9 cellular contexts compared by ENCODE assay signal in the genomic region with DNA sequence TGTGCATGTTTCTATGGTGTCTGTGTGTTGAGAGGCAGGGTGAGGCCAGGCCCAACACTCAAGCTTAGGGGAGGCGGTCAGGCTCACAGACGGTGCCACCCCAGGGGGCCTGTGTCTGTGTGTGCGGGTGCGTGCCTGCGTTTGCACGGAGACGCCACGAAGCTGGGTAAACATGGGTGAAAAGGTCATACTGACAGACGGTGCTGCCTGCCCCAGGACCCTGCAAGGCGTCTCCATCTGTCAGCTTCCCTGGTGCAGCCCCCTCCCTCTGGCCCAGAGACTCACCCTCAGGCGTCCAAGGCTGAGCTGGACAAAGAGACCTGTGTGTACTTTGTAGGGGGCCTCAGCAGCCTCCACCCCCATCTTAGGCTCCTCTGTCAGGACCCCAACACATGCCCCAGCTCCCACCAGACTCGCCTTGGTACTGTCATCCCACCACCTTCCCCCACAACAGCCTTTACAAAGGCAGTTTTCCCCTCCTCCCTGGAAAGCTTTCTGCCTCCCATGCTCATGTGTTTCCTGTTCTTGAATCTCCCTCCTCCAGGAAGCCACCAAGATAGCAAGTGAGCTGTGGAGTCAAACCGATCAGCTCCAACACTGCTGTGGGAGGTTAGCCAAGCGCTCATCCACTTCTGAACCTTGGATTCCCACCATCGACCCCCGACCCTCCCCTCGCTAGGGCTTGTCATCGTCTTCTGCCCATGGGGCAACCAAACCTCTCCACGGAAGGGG. TPM values are rescaled to one million over a fixed set of nuclear protein-coding genes. Genes with fewer than 3 reads are reported as not detected.
DNase-seq lines count a peak whose midpoint lies in the region; ATAC-seq and TF ChIP-seq lines count a peak whose summit lies in the region.
"Had no signal": no experiment of that assay in that cellular context is flagged by ENCODE, and none has a peak within 500 bp of the region (broad histone marks: within the 10 kb centered on the region; RNA-seq: fewer than 3 reads in every experiment).

No MANE protein-coding gene starts in this region.

- CTCF ChIA-PET in activated naive CD4-positive, alpha-beta T cell treated with anti-CD3 and anti-CD28 coated beads, Interleukin-2, amount 10 ng/mL, durations not matched to agents 7 days and 5 days (lab: Charles Lee): interaction anchor here (1.0 to 1.3 kb wide), 2 partner anchors 11 to 370 kb away, joined by 3 read pairs; no protein-coding TSS in a partner anchor

- H3K4me3 Mint-ChIP-seq in activated naive CD4-positive, alpha-beta T cell treated with anti-CD3 and anti-CD28 coated beads, Interleukin-2, amount 10 ng/mL, durations not matched to agents 7 days and 5 days: peak overlapping the region; percentile 56

- peaks cover 14% of the 10 kb centered on the region for H3K4me1 Mint-ChIP-seq in activated naive CD4-positive, alpha-beta T cell treated with anti-CD3 and anti-CD28 coated beads, Interleukin-2, amount 10 ng/mL, durations not matched to agents 7 days and 5 days

- 76% methylated on average over 10 of the region's 19 CpGs for whole genome bisulfite sequencing in suprapubic skin
- WGBS in lower leg skin, 2 donors: 47 to 50% methylated on average over 19 of the region's 19 CpGs

- intact Hi-C loops in lower leg skin (cut with DNase I; ENCODE audit: low total_unique reads): no loop called here

- H3K27ac ChIP-seq in WERI-Rb-1 (peak overlapping the region; percentile 96), iPS-18a (ENCODE audit: low read length) (no peak overlapping the region), suprapubic skin (peak overlapping the region; percentile 86)

- peaks cover 16% of the 10 kb centered on the region for H3K4me1 ChIP-seq in iPS-18a (ENCODE audit: control insufficient read depth, low read depth, low read length)
- peaks cover 56% of the 10 kb centered on the region for H3K4me1 ChIP-seq in suprapubic skin

- no peaks in the 10 kb centered on the region for H3K36me3 Mint-ChIP-seq in activated naive CD4-positive, alpha-beta T cell treated with anti-CD3 and anti-CD28 coated beads, Interleukin-2, amount 10 ng/mL, durations not matched to agents 7 days and 5 days
- H3K36me3 Mint-ChIP-seq in activated naive CD4-positive, alpha-beta T cell treated with anti-CD3 and anti-CD28 coated beads, Interleukin-2, amount 50 U/mL, for 72 hours: no peaks in the 10 kb centered on the region

- TF ChIP-seq CTCF in WERI-Rb-1 (IDR thresholded peaks at IDR 0.05; ENCODE audit: low read depth, low read length) (no peak), suprapubic skin (IDR thresholded peaks at IDR 0.05) (no peak), lower leg skin (IDR thresholded peaks at IDR 0.05) (no peak)

- DNase-seq in activated naive CD4-positive, alpha-beta T cell treated with anti-CD3 and anti-CD28 coated beads, Interleukin-2, amount 10 ng/mL, durations not matched to agents 7 days and 5 days: no peak
- DNase-seq in activated naive CD4-positive, alpha-beta T cell treated with anti-CD3 and anti-CD28 coated beads, Interleukin-2, amount 50 U/mL, for 72 hours (ENCODE audit: low spot score in 2 of 2): no peak
- DNase-seq in WERI-Rb-1 (peak; percentile 93), suprapubic skin (ENCODE audit: low spot score in 2 of 2) (no peak), D341Med (ENCODE audit: low spot score) (no peak), lower leg skin (ENCODE audit: low spot score in 2 of 2) (no peak), cerebellar nuclear complex (lab: John Stamatoyannopoulos, UW) (no peak)
- DNase-seq: activated CD4-positive, alpha-beta T cell treated with anti-CD3 and anti-CD28 coated beads, Interleukin-2, amount 50 U/mL, for 4 hours had no signal

- no peak overlapping the region for H3K27ac Mint-ChIP-seq in activated naive CD4-positive, alpha-beta T cell treated with anti-CD3 and anti-CD28 coated beads, Interleukin-2, amount 10 ng/mL, durations not matched to agents 7 days and 5 days
- peak overlapping the region in 1 of 2 donors; percentile 44 for H3K27ac Mint-ChIP-seq in activated naive CD4-positive, alpha-beta T cell treated with anti-CD3 and anti-CD28 coated beads, Interleukin-2, amount 50 U/mL, for 72 hours

- H3K9me3 Mint-ChIP-seq in activated naive CD4-positive, alpha-beta T cell treated with anti-CD3 and anti-CD28 coated beads, Interleukin-2, amount 10 ng/mL, durations not matched to agents 7 days and 5 days: no peaks in the 10 kb centered on the region
- H3K9me3 Mint-ChIP-seq in activated naive CD4-positive, alpha-beta T cell treated with anti-CD3 and anti-CD28 coated beads, Interleukin-2, amount 50 U/mL, for 72 hours: no peaks in the 10 kb centered on the region

- TF ChIP-seq POLR2A in suprapubic skin (IDR thresholded peaks at IDR 0.05) (no peak), lower leg skin (IDR thresholded peaks at IDR 0.05) (no peak)

- no peak for ATAC-seq in activated naive CD4-positive, alpha-beta T cell treated with anti-CD3 and anti-CD28 coated beads, Interleukin-2, amount 50 U/mL, for 72 hours

- H3K27me3 ChIP-seq in WERI-Rb-1 (ENCODE audit: insufficient read depth, low read depth, severe bottlenecking) (no peaks in the 10 kb centered on the region), iPS-18a (ENCODE audit: control insufficient read depth, insufficient read depth, low read length) (no peaks in the 10 kb centered on the region), suprapubic skin (no peaks in the 10 kb centered on the region)

- TF ChIP-seq EP300 in suprapubic skin (IDR thresholded peaks at IDR 0.05): no peak

- H3K9ac ChIP-seq in iPS-18a (ENCODE audit: low read length): no peak overlapping the region

- H3K9me3 ChIP-seq in WERI-Rb-1 (ENCODE audit: severe bottlenecking) (no peaks in the 10 kb centered on the region), iPS-18a (ENCODE audit: control insufficient read depth, low read depth, low read length) (no peaks in the 10 kb centered on the region), suprapubic skin (no peaks in the 10 kb centered on the region)

- peak overlapping the region; percentile 35 for H3K4me3 ChIP-seq in WERI-Rb-1 (ENCODE audit: low read depth, low read length)
- H3K4me3 ChIP-seq in iPS-18a (ENCODE audit: low read length): peak overlapping the region; percentile 41
- peak overlapping the region; percentile 47 for H3K4me3 ChIP-seq in suprapubic skin
- no peak overlapping the region for H3K4me3 ChIP-seq in lower leg skin (ENCODE audit: low read depth, poor library complexity, severe bottlenecking)

- H3K36me3 ChIP-seq in WERI-Rb-1 (peaks cover 34% of the 10 kb centered on the region), iPS-18a (ENCODE audit: control insufficient read depth, low read depth, low read length) (peaks cover 3% of the 10 kb centered on the region), suprapubic skin (peaks cover 14% of the 10 kb centered on the region)

- H3K27me3 Mint-ChIP-seq in activated naive CD4-positive, alpha-beta T cell treated with anti-CD3 and anti-CD28 coated beads, Interleukin-2, amount 10 ng/mL, durations not matched to agents 7 days and 5 days: peaks cover 43% of the 10 kb centered on the region

RNA-seq across cellular contexts. Expression of a gene that starts 34.1 kb away (rescaled TPM):
- total RNA-seq in activated naive CD4-positive, alpha-beta T cell treated with anti-CD3 and anti-CD28 coated beads, Interleukin-2, amount 50 U/mL, for 72 hours: 10 to 100 TPM in 1 of 2 donors, under 1 TPM in 1; 0.25 to 21.9 TPM
- total RNA-seq in suprapubic skin: 100 to 1,000 TPM; 209 to 373 (median 289) TPM
- total RNA-seq in lower leg skin: 100 to 1,000 TPM; 204 to 236 (median 231) TPM

Comparison
In these comparisons a context has a peak if more than half of its experiments do, and no peak if none do; other contexts are left out.
1. RNA of a gene that starts 34.1 kb away (total RNA-seq): 209 to 373 TPM in suprapubic skin and 204 to 236 TPM in lower leg skin; 0.25 to 21.9 TPM in activated naive CD4-positive, alpha-beta T cell treated with anti-CD3 and anti-CD28 coated beads, Interleukin-2, amount 50 U/mL, for 72 hours; every median in the first group is over 4 times any median in the second.